In genomic region chr12:96670334-96670899, GRCh38 we compare ENCODE assay signal across 29 cellular contexts.
"Had no signal": no experiment of that assay in that cellular context is flagged by ENCODE, and none has a peak within 500 bp of the region (broad histone marks: within the 10 kb centered on the region; RNA-seq: fewer than 3 reads in every experiment).

No MANE protein-coding gene starts in this region.

- H3K27ac Mint-ChIP-seq: activated B cell treated with CpG ODN at 0.5 μM for 24 hours; activated CD8-positive, alpha-beta T cell treated with anti-CD3 and anti-CD28 coated beads for 36 hours; activated T-helper 17 cell treated with anti-CD3 and anti-CD28 coated beads, Interleukin-2, amount 50 U/mL, for 72 hours; mesothelial cell of epicardium; naive B cell; stimulated activated memory B cell treated with anti-CD40 and anti-IgM and Interleukin-4, amounts not matched to agents 10 μg/mL and 1 μg/mL and 100 μg/mL, for 72 hours; T-helper 2 cell treated with Interferon-gamma antibody and Interleukin-4, amounts not matched to agents 5 μg/mL and 100 μg/mL, for 36 hours had no signal

- H3K4me1 ChIP-seq: heart right ventricle, pancreas, prostate gland, suprapubic skin, tibial artery, upper lobe of right lung had no signal

- DNase-seq: activated B cell treated with CpG ODN at 0.5 μM for 24 hours; activated CD4-positive, alpha-beta T cell treated with anti-CD3 and anti-CD28 coated beads, Interleukin-2, amount 50 U/mL, for 1 hour; activated CD8-positive, alpha-beta T cell treated with anti-CD3 and anti-CD28 coated beads for 36 hours; activated gamma-delta T cell treated with Interleukin-2 at 50 U/mL for 16 hours; activated naive CD4-positive, alpha-beta T cell treated with anti-CD3 and anti-CD28 coated beads, Interleukin-2, amount 50 U/mL, for 16 hours; activated T-cell treated with anti-CD3 and anti-CD28 coated beads, Interleukin-2, amount 50 U/mL, for 4 hours; amniotic stem cell; brain microvascular endothelial cell; foreskin melanocyte; heart right ventricle; mammary epithelial cell; naive B cell; pancreas; retina; stimulated activated CD4-positive, alpha-beta T cell treated with anti-CD3 and anti-CD28 coated beads, Interleukin-1b, Interleukin-23, amount 100 ng/mL, for 48 hours; stimulated activated CD4-positive, alpha-beta T cell treated with anti-CD3 and anti-CD28 coated beads, Interleukin-4, amount 100 ng/mL, for 4 hours; stimulated activated CD8-positive, alpha-beta memory T cell treated with anti-CD3 and anti-CD28 coated beads, Interleukin-4, amount 100 ng/mL, for 48 hours; tibial artery; upper lobe of right lung had no signal

- H3K36me3 Mint-ChIP-seq: mesothelial cell of epicardium; naive B cell; stimulated activated memory B cell treated with anti-CD40 and anti-IgM and Interleukin-4, amounts not matched to agents 10 μg/mL and 1 μg/mL and 100 μg/mL, for 72 hours had no signal

- ATAC-seq: activated CD8-positive, alpha-beta T cell treated with anti-CD3 and anti-CD28 coated beads for 36 hours; activated T-cell treated with anti-CD3 and anti-CD28 coated beads, Interleukin-2, amount 50 U/mL, for 4 hours; activated T-helper 17 cell treated with anti-CD3 and anti-CD28 coated beads, Interleukin-2, amount 50 U/mL, for 72 hours; esophagus mucosa; heart right ventricle; pancreas; stimulated activated memory B cell treated with anti-CD40 and anti-IgM and Interleukin-4, amounts not matched to agents 10 μg/mL and 1 μg/mL and 100 μg/mL, for 72 hours; upper lobe of right lung had no signal

- H3K27ac ChIP-seq: brain microvascular endothelial cell, heart right ventricle, pancreas, prostate gland, suprapubic skin, tibial artery, upper lobe of right lung had no signal

- H3K9me3 Mint-ChIP-seq: activated B cell treated with CpG ODN at 0.5 μM for 24 hours; activated T-cell treated with anti-CD3 and anti-CD28 coated beads, Interleukin-2, amount 50 U/mL, for 4 hours; activated T-helper 17 cell treated with anti-CD3 and anti-CD28 coated beads, Interleukin-2, amount 50 U/mL, for 72 hours; stimulated activated memory B cell treated with anti-CD40 and anti-IgM and Interleukin-4, amounts not matched to agents 10 μg/mL and 1 μg/mL and 100 μg/mL, for 72 hours; T-helper 2 cell treated with Interferon-gamma antibody and Interleukin-4, amounts not matched to agents 5 μg/mL and 100 μg/mL, for 36 hours had no signal

- H3K4me3 Mint-ChIP-seq: activated B cell treated with CpG ODN at 0.5 μM for 24 hours; activated CD8-positive, alpha-beta T cell treated with anti-CD3 and anti-CD28 coated beads for 36 hours; activated T-cell treated with anti-CD3 and anti-CD28 coated beads, Interleukin-2, amount 50 U/mL, for 4 hours; activated T-helper 17 cell treated with anti-CD3 and anti-CD28 coated beads, Interleukin-2, amount 50 U/mL, for 72 hours; mesothelial cell of epicardium; naive B cell; stimulated activated memory B cell treated with anti-CD40 and anti-IgM and Interleukin-4, amounts not matched to agents 10 μg/mL and 1 μg/mL and 100 μg/mL, for 72 hours; T-helper 2 cell treated with Interferon-gamma antibody and Interleukin-4, amounts not matched to agents 5 μg/mL and 100 μg/mL, for 36 hours had no signal

- H3K4me1 Mint-ChIP-seq: activated B cell treated with CpG ODN at 0.5 μM for 24 hours; activated T-helper 17 cell treated with anti-CD3 and anti-CD28 coated beads, Interleukin-2, amount 50 U/mL, for 72 hours; naive B cell; stimulated activated memory B cell treated with anti-CD40 and anti-IgM and Interleukin-4, amounts not matched to agents 10 μg/mL and 1 μg/mL and 100 μg/mL, for 72 hours had no signal

- H3K9me3 ChIP-seq: pancreas, prostate gland, suprapubic skin, tibial artery, upper lobe of right lung had no signal

- H3K27me3 ChIP-seq: brain microvascular endothelial cell, heart right ventricle, pancreas, suprapubic skin, tibial artery, upper lobe of right lung had no signal

- H3K4me3 ChIP-seq: heart right ventricle, pancreas, prostate gland, smooth muscle cell, suprapubic skin, tibial artery, upper lobe of right lung had no signal

- FAIRE-seq: astrocyte, islet of Langerhans, pancreas had no signal
